In genomic region chr7:30479356-30480120, GRCh38 we compare ENCODE assay signal across 8 cellular contexts. TPM values are rescaled to one million over a fixed set of nuclear protein-coding genes. Genes with fewer than 3 reads are reported as not detected.
A peak's percentile ranks its signal among the peaks of the same experiment; 100 is the strongest.
DNase-seq lines count a peak whose midpoint lies in the region; ATAC-seq, FAIRE-seq and TF ChIP-seq lines count a peak whose summit lies in the region.
"Not testable (repeated sequence)": the region's sequence is repeated elsewhere in the genome, so short reads cannot be mapped to it uniquely, and the experiment has no call there.

No MANE protein-coding gene starts in this region.

- H3K4me3 ChIP-seq in DOHH2 (ENCODE audit: low read length) (peak overlapping the region; percentile 74), SJSA1 (peak overlapping the region; percentile 62), duodenal mucosa (ENCODE audit: low read depth in 1 of 2, low read length in 2 of 2) (peak overlapping the region; percentile 70 to 81), kidney (ENCODE audit: low read length in 2 of 2) (peak overlapping the region; percentile 76 to 90), pancreas (peak overlapping the region in 3 of 4 donors; percentile 57 to 83 (median 62)), thoracic aorta (peak overlapping the region; percentile 81)

- H3K4me1 ChIP-seq in DOHH2 (ENCODE audit: control insufficient read depth, low read length) (peaks cover 45% of the 10 kb centered on the region), SJSA1 (replicated peaks) (peaks cover 13% of the 10 kb centered on the region), duodenal mucosa (ENCODE audit: control insufficient read depth in 1 of 2, insufficient read depth in 2 of 2, low read length in 2 of 2) (peaks cover 16 to 25% of the 10 kb centered on the region in 2 donors), kidney (ENCODE audit: control insufficient read depth in 1 of 2, insufficient read depth in 1 of 2, low read depth in 1 of 2, low read length in 2 of 2) (peaks cover 9 to 17% of the 10 kb centered on the region in 2 donors), thoracic aorta (ENCODE audit: control insufficient read depth in 1 of 2, low read depth in 2 of 2) (peaks cover 17 to 44% of the 10 kb centered on the region in 2 donors)
- H3K4me1 ChIP-seq in pancreas = not testable (repeated sequence)

- FAIRE-seq in kidney (lab: Jason Lieb, UNC); pancreas (lab: Jason Lieb, UNC): not testable (repeated sequence)

- H3K27ac Mint-ChIP-seq in activated T-helper 2 cell treated with anti-CD3 and anti-CD28 coated beads, Interferon-gamma antibody, Interleukin-2, Interleukin-4, amounts not matched to agents 10 μg/mL and 5 μg/mL and 100 μg/mL, durations not matched to agents 14 hours and 24 hours and 36 hours = peak overlapping the region; percentile 80

- H3K4me3 Mint-ChIP-seq in activated T-helper 2 cell treated with anti-CD3 and anti-CD28 coated beads, Interferon-gamma antibody, Interleukin-2, Interleukin-4, amounts not matched to agents 10 μg/mL and 5 μg/mL and 100 μg/mL, durations not matched to agents 14 hours and 24 hours and 36 hours (ENCODE audit: low read depth) = peak overlapping the region; percentile 91

- DNase-seq in LHCN-M2 (ENCODE audit: low read depth) = peak; percentile 53
- DNase-seq in SJSA1 (ENCODE audit: low read depth in 1 of 2, low spot score in 2 of 2) = peak in 1 of 2 experiments; percentile 29
- DNase-seq in activated T-helper 2 cell treated with anti-CD3 and anti-CD28 coated beads, Interferon-gamma antibody, Interleukin-2, Interleukin-4, amounts not matched to agents 10 μg/mL and 5 μg/mL and 100 μg/mL, durations not matched to agents 14 hours and 24 hours and 36 hours (ENCODE audit: low spot score) = peak; percentile 26
- DNase-seq in kidney; pancreas; thoracic aorta (ENCODE audit: low spot score): not testable (repeated sequence)

- H3K4me2 ChIP-seq in DOHH2 (ENCODE audit: low read length) = peak overlapping the region; percentile 91

- not testable (repeated sequence) for H4K20me1 ChIP-seq in DOHH2 (ENCODE audit: control insufficient read depth, insufficient read depth, low read depth, low read length)

- H3F3A ChIP-seq in DOHH2 (ENCODE audit: control insufficient read depth, insufficient read depth) = not testable (repeated sequence)

- H3K36me3 ChIP-seq in DOHH2 (ENCODE audit: control insufficient read depth, low read length); SJSA1; duodenal mucosa (ENCODE audit: control insufficient read depth in 1 of 2, insufficient read depth in 2 of 2, low read length in 2 of 2); kidney (ENCODE audit: control insufficient read depth in 1 of 2, insufficient read depth in 2 of 2, low read length in 2 of 2); pancreas; thoracic aorta: not testable (repeated sequence)

- peaks cover 43% of the 10 kb centered on the region for H3K4me1 Mint-ChIP-seq in activated T-helper 2 cell treated with anti-CD3 and anti-CD28 coated beads, Interferon-gamma antibody, Interleukin-2, Interleukin-4, amounts not matched to agents 10 μg/mL and 5 μg/mL and 100 μg/mL, durations not matched to agents 14 hours and 24 hours and 36 hours (ENCODE audit: low read depth)

- not testable (repeated sequence) for H3K27ac ChIP-seq in DOHH2 (ENCODE audit: low read depth, low read length); duodenal mucosa (ENCODE audit: low read depth, low read length)
- H3K27ac ChIP-seq in SJSA1 (peak overlapping the region; percentile 55), kidney (ENCODE audit: low read depth in 2 of 2, low read length in 2 of 2) (peak overlapping the region; percentile 93 to 94), pancreas (peak overlapping the region in 2 of 4 donors; percentile 86 to 89), thoracic aorta (peak overlapping the region; percentile 91 to 94)

- H3K9me3 Mint-ChIP-seq in activated T-helper 2 cell treated with anti-CD3 and anti-CD28 coated beads, Interferon-gamma antibody, Interleukin-2, Interleukin-4, amounts not matched to agents 10 μg/mL and 5 μg/mL and 100 μg/mL, durations not matched to agents 14 hours and 24 hours and 36 hours = not testable (repeated sequence)

- not testable (repeated sequence) for H3K9me3 ChIP-seq in DOHH2 (ENCODE audit: control insufficient read depth, insufficient read depth, low read length); SJSA1 (replicated peaks); duodenal mucosa (ENCODE audit: control insufficient read depth in 1 of 2, low read length in 2 of 2); kidney (ENCODE audit: control insufficient read depth in 1 of 2, low read length in 2 of 2); pancreas; thoracic aorta

- H3K27me3 Mint-ChIP-seq in activated T-helper 2 cell treated with anti-CD3 and anti-CD28 coated beads, Interferon-gamma antibody, Interleukin-2, Interleukin-4, amounts not matched to agents 10 μg/mL and 5 μg/mL and 100 μg/mL, durations not matched to agents 14 hours and 24 hours and 36 hours (ENCODE audit: low read depth) = not testable (repeated sequence)

- peak in 3 of 4 donors; percentile 13 to 58 (median 56) for ATAC-seq in pancreas
- not testable (repeated sequence) for ATAC-seq in thoracic aorta (ENCODE audit: insufficient number of reproducible peaks, low FRiP score, low read depth)

- H3K9me2 ChIP-seq in DOHH2 (replicated peaks; ENCODE audit: control insufficient read depth, low read length) = not testable (repeated sequence)

- intact Hi-C loops in activated T-helper 2 cell treated with anti-CD3 and anti-CD28 coated beads, Interferon-gamma antibody, Interleukin-2, Interleukin-4, amounts not matched to agents 10 μg/mL and 5 μg/mL and 100 μg/mL, durations not matched to agents 14 hours and 24 hours and 36 hours (cut with micrococcal nuclease) = loop anchor here (1.0 to 5.0 kb wide), 6 partner anchors 115 to 451 kb away; partner anchors contain the start of genes GARS1, PLEKHA8 and ZNRF2
- intact Hi-C loops in kidney (cut with DNase I); pancreas (cut with DNase I): not testable (repeated sequence)

- H3K36me3 Mint-ChIP-seq in activated T-helper 2 cell treated with anti-CD3 and anti-CD28 coated beads, Interferon-gamma antibody, Interleukin-2, Interleukin-4, amounts not matched to agents 10 μg/mL and 5 μg/mL and 100 μg/mL, durations not matched to agents 14 hours and 24 hours and 36 hours (ENCODE audit: low read depth) = not testable (repeated sequence)

- TF ChIP-seq CTCF in DOHH2 (IDR thresholded peaks at IDR 0.05; ENCODE audit: low read depth, low read length, poor library complexity, severe bottlenecking); kidney (IDR thresholded peaks at IDR 0.05; ENCODE audit: borderline replicate concordance, extremely low read depth, insufficient read depth); pancreas (IDR thresholded peaks at IDR 0.05); thoracic aorta (IDR thresholded peaks at IDR 0.05): not testable (repeated sequence)

- H3K9ac ChIP-seq in duodenal mucosa (ENCODE audit: low read depth in 1 of 2, low read length in 2 of 2) (peak overlapping the region; percentile 83 to 93), kidney (ENCODE audit: low read length in 2 of 2) (peak overlapping the region in 1 of 2 donors; percentile 93)

- not testable (repeated sequence) for H3K79me2 ChIP-seq in DOHH2 (ENCODE audit: control insufficient read depth, low read length)

- H3K27me3 ChIP-seq in DOHH2 (ENCODE audit: control insufficient read depth, low read length); SJSA1 (replicated peaks); duodenal mucosa (ENCODE audit: control insufficient read depth in 1 of 2, insufficient read depth in 2 of 2, low read length in 2 of 2); pancreas; thoracic aorta (replicated peaks; ENCODE audit: insufficient read depth): not testable (repeated sequence)

- 85 to 87% methylated on average over 14 of the region's 14 CpGs for WGBS in pancreas, 2 donors

RNA-seq across cellular contexts. Expression of gene NOD1, which starts 1.0 kb away (rescaled TPM):
- 14.3 and 17.5 TPM in 2 replicates for total RNA-seq in LHCN-M2 (2014; rRNA removed)
- 4.4 TPM for polyA plus RNA-seq in LHCN-M2 (2012)
- total RNA-seq in SJSA1 (2014; rRNA removed; shearing (Covaris generic)) = 4.2 and 6.2 TPM in 2 replicates
- 14.8 and 15.8 TPM in 2 replicates for total RNA-seq in activated T-helper 2 cell treated with anti-CD3 and anti-CD28 coated beads, Interferon-gamma antibody, Interleukin-2, Interleukin-4, amounts not matched to agents 10 μg/mL and 5 μg/mL and 100 μg/mL, durations not matched to agents 14 hours and 24 hours and 36 hours
- total RNA-seq in kidney = 15.6 TPM
- 3.8 TPM for polyA plus RNA-seq in kidney (ENCODE audit: insufficient read depth, low read depth, low replicate concordance)
- 1 to 10 TPM; 1.9 to 8.0 (median 2.6) TPM for total RNA-seq in pancreas
- 1 to 10 TPM; 4.8 to 9.9 TPM for polyA plus RNA-seq in pancreas
- 10 to 100 TPM; 16.2 to 47.0 TPM for total RNA-seq in thoracic aorta

RNA-seq across cellular contexts. Expression of gene GGCT, which starts 25.1 kb away (rescaled TPM):
- total RNA-seq in LHCN-M2 (2014; rRNA removed) (43.6 and 54.2 TPM in 2 replicates), kidney (23.8 TPM), pancreas (10 to 100 TPM in 5 of 6 donors, 1 to 10 TPM in 1; 9.6 to 18.9 (median 15.6) TPM), thoracic aorta (10 to 100 TPM; 11.8 to 24.6 TPM)
- polyA plus RNA-seq in LHCN-M2 (2012) = 30.2 TPM
- 77.6 and 130 TPM in 2 replicates for total RNA-seq in SJSA1 (2014; rRNA removed; shearing (Covaris generic))
- total RNA-seq in activated T-helper 2 cell treated with anti-CD3 and anti-CD28 coated beads, Interferon-gamma antibody, Interleukin-2, Interleukin-4, amounts not matched to agents 10 μg/mL and 5 μg/mL and 100 μg/mL, durations not matched to agents 14 hours and 24 hours and 36 hours = 71.6 and 72.7 TPM in 2 replicates
- polyA plus RNA-seq in kidney (ENCODE audit: insufficient read depth, low read depth, low replicate concordance) (70.1 TPM), pancreas (10 to 100 TPM; 26.8 to 30.3 TPM)
